ENCODE assay signal across 21 cellular contexts in genomic region chr1:87969040-87969439, GRCh38.
A peak's percentile ranks its signal among the peaks of the same experiment; 100 is the strongest.
DNase-seq lines count a peak whose midpoint lies in the region; ATAC-seq and TF ChIP-seq lines count a peak whose summit lies in the region.
"Had no signal": no experiment of that assay in that cellular context is flagged by ENCODE, and none has a peak within 500 bp of the region (broad histone marks: within the 10 kb centered on the region; RNA-seq: fewer than 3 reads in every experiment).

No MANE protein-coding gene starts in this region.

- H3K36me3 Mint-ChIP-seq in nephron (ENCODE audit: low read depth) (no peaks in the 10 kb centered on the region), CD14-positive monocyte (no peaks in the 10 kb centered on the region)

- H3K27me3 ChIP-seq in HUES48 (ENCODE audit: control insufficient read depth, insufficient read depth, low read length) (no peaks in the 10 kb centered on the region), ascending aorta (no peaks in the 10 kb centered on the region), thoracic aorta (replicated peaks; ENCODE audit: insufficient read depth) (no peaks in the 10 kb centered on the region)

- H3K27ac ChIP-seq in HUES48 (ENCODE audit: low read depth, low read length) (peak overlapping the region; percentile 47), ascending aorta (peak overlapping the region; percentile 29 to 74), thoracic aorta (peak overlapping the region; percentile 65 to 70)
- H3K27ac ChIP-seq: KMS-11, SK-N-MC had no signal

- intact Hi-C loops in ascending aorta (cut with DNase I) (no loop called here), CD14-positive monocyte (cut with micrococcal nuclease) (no loop called here)

- H3K4me1 Mint-ChIP-seq in nephron (peaks cover 44% of the 10 kb centered on the region), CD14-positive monocyte (no peaks in the 10 kb centered on the region)

- H3K4me1 ChIP-seq in HUES48 (ENCODE audit: control insufficient read depth, insufficient read depth, low read length) (peaks cover 30% of the 10 kb centered on the region), ascending aorta (peaks cover 7 to 8% of the 10 kb centered on the region in 2 donors), thoracic aorta (ENCODE audit: control insufficient read depth in 1 of 2, low read depth in 2 of 2) (peaks cover 8 to 41% of the 10 kb centered on the region in 2 donors)
- H3K4me1 ChIP-seq: Caco-2 had no signal

- no peaks in the 10 kb centered on the region for H3K9me3 ChIP-seq in HUES48 (ENCODE audit: control insufficient read depth, insufficient read depth, low read length)
- H3K9me3 ChIP-seq in ascending aorta = no peaks in the 10 kb centered on the region
- no peaks in the 10 kb centered on the region for H3K9me3 ChIP-seq in thoracic aorta
- H3K9me3 ChIP-seq: Caco-2 had no signal

- H3K9me3 Mint-ChIP-seq in nephron (no peaks in the 10 kb centered on the region), CD14-positive monocyte (no peaks in the 10 kb centered on the region)

- H3K4me3 Mint-ChIP-seq in nephron (peak overlapping the region in 1 of 3 experiments; percentile 61), CD14-positive monocyte (no peak overlapping the region)

- no peaks in the 10 kb centered on the region for H3K36me3 ChIP-seq in HUES48 (ENCODE audit: control insufficient read depth, insufficient read depth, low read length)
- no peaks in the 10 kb centered on the region for H3K36me3 ChIP-seq in ascending aorta
- no peaks in the 10 kb centered on the region for H3K36me3 ChIP-seq in thoracic aorta

- ATAC-seq in thoracic aorta (ENCODE audit: insufficient number of reproducible peaks, low FRiP score, low read depth) (no peak), GM21786 (IDR thresholded peaks at IDR 0.05; ENCODE audit: unreplicated experiment) (no peak), HG03565 (IDR thresholded peaks at IDR 0.05; ENCODE audit: unreplicated experiment) (no peak), HG03460 (IDR thresholded peaks at IDR 0.05; ENCODE audit: unreplicated experiment) (no peak)
- ATAC-seq: HepG2, PC-3 had no signal

- DNase-seq in ascending aorta (ENCODE audit: low spot score in 2 of 2) (no peak), thoracic aorta (ENCODE audit: low spot score) (no peak), CD14-positive monocyte (ENCODE audit: low spot score) (no peak)
- DNase-seq: ACHN, AML-193, Caco-2, EL, GOT3, NCI-H1436 treated with DMSO at 0.1 percent for 48 hours, NCI-H2029 treated with DMSO at 0.1 percent for 48 hours, NCI-H510A, NCI-H82, PC-3 had no signal

- H3K4me3 ChIP-seq in HUES48 (ENCODE audit: low read depth, low read length) (no peak overlapping the region), ascending aorta (no peak overlapping the region), thoracic aorta (no peak overlapping the region)
- H3K4me3 ChIP-seq: SK-N-MC had no signal

- TF ChIP-seq CTCF in ascending aorta (IDR thresholded peaks at IDR 0.05) (no peak), nephron (IDR thresholded peaks at IDR 0.05; ENCODE audit: unreplicated experiment in 3 of 3) (no peak), thoracic aorta (IDR thresholded peaks at IDR 0.05) (no peak), CD14-positive monocyte (IDR thresholded peaks at IDR 0.05) (no peak)

- H3K9ac ChIP-seq in HUES48 (ENCODE audit: low read depth, low read length) = no peak overlapping the region
- H3K9ac ChIP-seq: KMS-11 had no signal

- H3K27me3 Mint-ChIP-seq in nephron (ENCODE audit: low read depth) (peaks cover 5% of the 10 kb centered on the region), CD14-positive monocyte (ENCODE audit: low read depth in 3 of 3) (no peaks in the 10 kb centered on the region)

- H3K27ac Mint-ChIP-seq in nephron = peak overlapping the region; percentile 93 to 97 (median 97)
- H3K27ac Mint-ChIP-seq in CD14-positive monocyte = no peak overlapping the region

Comparison
In these comparisons a context has a peak if more than half of its experiments do, and no peak if none do; other contexts are left out.
1. H3K27ac Mint-ChIP-seq: peak in nephron (3 of 3); none in CD14-positive monocyte (0 of 7).
2. Peak in every context shown above with its lines, with median percentiles within 50 percentile points of each other: H3K27ac ChIP-seq.